Comparison of ENCODE assay signal across 9 cellular contexts in the genomic region with DNA sequence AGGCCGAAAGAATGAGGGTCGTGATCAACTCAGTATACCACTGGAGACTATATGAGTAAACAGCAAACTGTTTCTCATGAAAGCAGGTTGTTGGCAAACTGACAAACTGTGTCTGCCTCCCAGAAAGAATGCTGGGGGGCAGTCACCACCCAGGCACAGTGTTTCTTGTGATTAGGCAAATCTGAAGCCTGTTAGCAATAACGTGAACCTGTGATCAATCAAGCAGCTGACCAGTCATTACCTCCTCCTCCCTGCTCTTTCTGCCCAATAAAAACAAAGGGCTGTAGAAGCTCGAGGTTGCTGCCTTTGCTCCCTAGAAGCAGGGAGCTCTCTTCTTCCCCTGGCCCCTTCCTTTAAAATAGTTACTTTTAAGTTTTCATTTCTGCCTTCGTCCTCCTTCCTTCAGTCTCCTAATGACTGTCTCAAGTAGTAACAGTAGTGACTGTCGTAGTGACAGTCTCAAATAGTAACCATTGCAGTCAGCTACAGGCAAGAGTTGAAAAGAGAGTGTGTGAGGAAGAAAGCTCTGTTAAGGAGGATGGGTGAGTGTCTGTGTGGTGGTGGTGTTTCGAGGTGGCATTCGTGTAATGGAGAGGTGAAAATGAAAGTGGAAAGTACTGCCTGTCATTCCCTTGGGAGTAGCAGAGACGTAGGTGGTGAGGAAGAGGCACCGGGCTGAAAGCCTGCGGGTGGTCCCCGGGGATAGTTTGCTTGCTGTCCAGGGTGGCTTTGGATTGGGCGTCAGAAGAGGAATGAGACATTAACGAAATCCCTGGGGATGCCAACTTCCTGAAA. TPM values are rescaled to one million over a fixed set of nuclear protein-coding genes. Genes with fewer than 3 reads are reported as not detected.
DNase-seq lines count a peak whose midpoint lies in the region; ATAC-seq lines count a peak whose summit lies in the region.
"Had no signal": no experiment of that assay in that cellular context is flagged by ENCODE, and none has a peak within 500 bp of the region (broad histone marks: within the 10 kb centered on the region; RNA-seq: fewer than 3 reads in every experiment).

No MANE protein-coding gene starts in this region.

- peaks cover 0 to 8% (median 6%) of the 10 kb centered on the region in 5 donors for H3K4me1 ChIP-seq in subcutaneous abdominal adipose tissue (ENCODE audit: control insufficient read depth in 5 of 5, insufficient read depth in 5 of 5, low read length in 5 of 5)

- no peaks in the 10 kb centered on the region for H3K9me3 ChIP-seq in subcutaneous abdominal adipose tissue (ENCODE audit: control insufficient read depth in 5 of 5, low read length in 5 of 5)

- H3K27me3 ChIP-seq in subcutaneous abdominal adipose tissue (ENCODE audit: control insufficient read depth in 5 of 5, insufficient read depth in 4 of 5, low read length in 5 of 5) = no peaks in the 10 kb centered on the region

- peak; percentile 57 for ATAC-seq in GM21528 (IDR thresholded peaks at IDR 0.05; ENCODE audit: low FRiP score, unreplicated experiment)

- DNase-seq in DMS153 (lab: John Stamatoyannopoulos, UW) (peak; percentile 87), M059J (ENCODE audit: low read depth) (peak; percentile 19), fibroblast of peridontal ligament (ENCODE audit: extremely low read depth) (peak; percentile 41), NCI-H1930 (lab: John Stamatoyannopoulos, UW) (no peak), anterior cingulate cortex (lab: John Stamatoyannopoulos, UW) (no peak), NCI-H524 (lab: John Stamatoyannopoulos, UW) (no peak)

- no peaks in the 10 kb centered on the region for H3K36me3 ChIP-seq in subcutaneous abdominal adipose tissue (ENCODE audit: control insufficient read depth in 5 of 5, insufficient read depth in 5 of 5, low read length in 5 of 5)

- H3K27ac ChIP-seq in subcutaneous abdominal adipose tissue (ENCODE audit: low read depth, low read length) = no peak overlapping the region
- H3K27ac ChIP-seq: HL-60 had no signal

- peak overlapping the region; percentile 1 to 59 (median 58) for H3K4me3 ChIP-seq in subcutaneous abdominal adipose tissue (ENCODE audit: low read depth in 1 of 5, low read length in 5 of 5)

- H3K9ac ChIP-seq in subcutaneous abdominal adipose tissue (ENCODE audit: low read length in 5 of 5) = peak overlapping the region in 3 of 5 donors; percentile 1 to 39 (median 8)

RNA-seq across cellular contexts. Expression of a gene that starts 14.5 kb away (rescaled TPM):
- total RNA-seq in M059J (2014; rRNA removed; shearing (Covaris generic)) = 4.2 and 5.2 TPM in 2 replicates

Comparison
In these comparisons a context has a peak if more than half of its experiments do, and no peak if none do; other contexts are left out.
1. DNase-seq: peak in DMS153 (single experiment), M059J (single experiment) and fibroblast of peridontal ligament (single experiment); none in NCI-H1930 (0 of 2), anterior cingulate cortex (0 of 58) and NCI-H524 (0 of 2).